ENCODE assay signal across 12 cellular contexts in the genomic region with DNA sequence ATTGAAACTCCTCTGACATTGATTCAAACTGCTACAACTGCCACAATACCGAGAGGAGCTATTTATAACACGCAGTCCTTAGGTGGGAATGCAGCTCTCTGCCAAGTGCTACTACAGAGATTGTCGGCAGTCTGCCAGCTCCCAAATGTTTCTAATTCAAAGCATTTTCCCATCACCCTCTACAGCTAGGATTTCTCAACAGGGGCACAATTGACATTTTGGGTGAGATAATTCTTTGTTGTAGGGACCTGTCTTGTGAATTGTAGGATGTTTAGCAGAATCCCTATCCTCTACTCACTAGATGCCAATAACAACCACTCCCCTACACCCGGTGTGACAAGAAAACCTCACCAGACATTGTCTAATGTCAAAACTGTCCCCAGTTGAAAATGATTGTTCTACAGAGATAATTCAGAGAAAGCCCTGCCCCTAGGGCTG. TPM values are rescaled to one million over a fixed set of nuclear protein-coding genes. Genes with fewer than 3 reads are reported as not detected.
DNase-seq lines count a peak whose midpoint lies in the region; ATAC-seq and TF ChIP-seq lines count a peak whose summit lies in the region.
"Had no signal": no experiment of that assay in that cellular context is flagged by ENCODE, and none has a peak within 500 bp of the region (broad histone marks: within the 10 kb centered on the region; RNA-seq: fewer than 3 reads in every experiment).

No MANE protein-coding gene starts in this region.

- no peaks in the 10 kb centered on the region for H3K36me3 ChIP-seq in upper lobe of right lung

- H3K4me3 ChIP-seq in upper lobe of right lung = no peak overlapping the region
- H3K4me3 ChIP-seq: A549 had no signal

- intact Hi-C loops in cardiac septum (cut with DNase I) (no loop called here), upper lobe of right lung (cut with DNase I) (no loop called here)

- H3K27ac ChIP-seq in upper lobe of right lung = no peak overlapping the region
- H3K27ac ChIP-seq: A549 had no signal

- ATAC-seq in SK-N-SH treated with all-trans-retinoic acid at 6 μM for 48 hours = peak; percentile 81
- ATAC-seq in upper lobe of right lung = peak; percentile 17
- ATAC-seq: A549 had no signal

- TF ChIP-seq CTCF in upper lobe of right lung (IDR thresholded peaks at IDR 0.05) = no peak

- peak; percentile 17 for DNase-seq in NCI-H2196 (lab: John Stamatoyannopoulos, UW; ENCODE audit: unreplicated experiment)
- no peak for DNase-seq in NCI-H2196 treated with DMSO at 0.1 percent for 48 hours (lab: John Stamatoyannopoulos, UW; ENCODE audit: unreplicated experiment)
- DNase-seq in cardiac septum (ENCODE audit: low spot score) = peak; percentile 82
- DNase-seq in upper lobe of right lung = no peak
- DNase-seq in NCI-H1436 treated with DMSO at 0.1 percent for 48 hours (lab: John Stamatoyannopoulos, UW) = no peak
- no peak for DNase-seq in effector CD8-positive, alpha-beta T cell (lab: John Stamatoyannopoulos, UW)
- no peak for DNase-seq in ureter (ENCODE audit: low spot score)
- DNase-seq: activated CD4-positive, alpha-beta T cell treated with anti-CD3 and anti-CD28 coated beads for 4 hours; cerebellar nuclear complex; mesenchymal stem cell had no signal

- peaks cover 52% of the 10 kb centered on the region for H3K4me1 ChIP-seq in upper lobe of right lung

- no peaks in the 10 kb centered on the region for H3K9me3 ChIP-seq in upper lobe of right lung
- H3K9me3 ChIP-seq: A549 had no signal

- H3K27me3 ChIP-seq in upper lobe of right lung = no peaks in the 10 kb centered on the region

TF ChIP-seq in SK-N-SH treated with all-trans-retinoic acid at 6 μM for 48 hours, 23 proteins besides CTCF, POLR2A, EP300 and RAD21:
- TF ChIP-seq RARB (CRISPR knock-in tag; IDR thresholded peaks at IDR 0.05) (no peak), ZC3H10 (CRISPR knock-in tag; IDR thresholded peaks at IDR 0.05) (no peak), ESRRG (CRISPR knock-in tag; IDR thresholded peaks at IDR 0.05) (no peak), SNAI2 (CRISPR knock-in tag; IDR thresholded peaks at IDR 0.05) (no peak), ZFP3 (CRISPR knock-in tag; IDR thresholded peaks at IDR 0.05) (no peak), ZNF565 (CRISPR knock-in tag; conservative IDR thresholded peaks at IDR 0.05; ENCODE audit: low read depth) (no peak), PPARA (CRISPR knock-in tag; IDR thresholded peaks at IDR 0.05; ENCODE audit: borderline replicate concordance) (no peak), ZNF8 (CRISPR knock-in tag; IDR thresholded peaks at IDR 0.05) (no peak), BACH2 (CRISPR knock-in tag; IDR thresholded peaks at IDR 0.05; ENCODE audit: borderline replicate concordance) (no peak)
- TF ChIP-seq, protein P1, sequence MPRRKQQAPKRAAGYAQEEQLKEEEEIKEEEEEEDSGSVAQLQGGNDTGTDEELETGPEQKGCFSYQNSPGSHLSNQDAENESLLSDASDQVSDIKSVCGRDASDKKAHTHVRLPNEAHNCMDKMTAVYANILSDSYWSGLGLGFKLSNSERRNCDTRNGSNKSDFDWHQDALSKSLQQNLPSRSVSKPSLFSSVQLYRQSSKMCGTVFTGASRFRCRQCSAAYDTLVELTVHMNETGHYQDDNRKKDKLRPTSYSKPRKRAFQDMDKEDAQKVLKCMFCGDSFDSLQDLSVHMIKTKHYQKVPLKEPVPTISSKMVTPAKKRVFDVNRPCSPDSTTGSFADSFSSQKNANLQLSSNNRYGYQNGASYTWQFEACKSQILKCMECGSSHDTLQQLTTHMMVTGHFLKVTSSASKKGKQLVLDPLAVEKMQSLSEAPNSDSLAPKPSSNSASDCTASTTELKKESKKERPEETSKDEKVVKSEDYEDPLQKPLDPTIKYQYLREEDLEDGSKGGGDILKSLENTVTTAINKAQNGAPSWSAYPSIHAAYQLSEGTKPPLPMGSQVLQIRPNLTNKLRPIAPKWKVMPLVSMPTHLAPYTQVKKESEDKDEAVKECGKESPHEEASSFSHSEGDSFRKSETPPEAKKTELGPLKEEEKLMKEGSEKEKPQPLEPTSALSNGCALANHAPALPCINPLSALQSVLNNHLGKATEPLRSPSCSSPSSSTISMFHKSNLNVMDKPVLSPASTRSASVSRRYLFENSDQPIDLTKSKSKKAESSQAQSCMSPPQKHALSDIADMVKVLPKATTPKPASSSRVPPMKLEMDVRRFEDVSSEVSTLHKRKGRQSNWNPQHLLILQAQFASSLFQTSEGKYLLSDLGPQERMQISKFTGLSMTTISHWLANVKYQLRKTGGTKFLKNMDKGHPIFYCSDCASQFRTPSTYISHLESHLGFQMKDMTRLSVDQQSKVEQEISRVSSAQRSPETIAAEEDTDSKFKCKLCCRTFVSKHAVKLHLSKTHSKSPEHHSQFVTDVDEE (CRISPR knock-in tag; IDR thresholded peaks at IDR 0.05) = no peak

RNA-seq across cellular contexts. Expression of a gene that starts 7.8 kb away (rescaled TPM):
- total RNA-seq in cardiac septum (20.9 TPM), upper lobe of right lung (66.5 TPM), ureter (49.7 TPM)

Comparison
In these comparisons a context has a peak if more than half of its experiments do, and no peak if none do; other contexts are left out.
1. DNase-seq: peak in NCI-H2196 (single experiment) and cardiac septum (single experiment); none in NCI-H2196 treated with DMSO at 0.1 percent for 48 hours (single experiment), upper lobe of right lung (single experiment), NCI-H1436 treated with DMSO at 0.1 percent for 48 hours (single experiment), effector CD8-positive, alpha-beta T cell (single experiment) and ureter (single experiment).